Comparison of ENCODE assay signal across 8 cellular contexts in genomic region chr3:102179321-102180290, GRCh38.
A peak's percentile ranks its signal among the peaks of the same experiment; 100 is the strongest.
DNase-seq lines count a peak whose midpoint lies in the region; ATAC-seq, FAIRE-seq and TF ChIP-seq lines count a peak whose summit lies in the region.

No MANE protein-coding gene starts in this region.

- no peak for TF ChIP-seq CTCF in GM13976 (IDR thresholded peaks at IDR 0.05; ENCODE audit: borderline replicate concordance, control extremely low read depth, extremely low read depth, insufficient read depth, missing control alignments)
- TF ChIP-seq CTCF in pancreas (IDR thresholded peaks at IDR 0.05) = no peak

- no peaks in the 10 kb centered on the region for H3K27me3 ChIP-seq in pancreas

- no peaks in the 10 kb centered on the region for H3K9me3 ChIP-seq in pancreas

- peak overlapping the region; percentile 9 to 80 (median 66) for H3K27ac ChIP-seq in pancreas

- DNase-seq in GM13976 (ENCODE audit: low spot score) (peak; percentile 22), pancreas (no peak), NCI-H510A treated with DMSO at 0.1 percent for 48 hours (lab: John Stamatoyannopoulos, UW) (no peak), cerebellar nuclear complex (lab: John Stamatoyannopoulos, UW) (no peak)
- DNase-seq in activated T-helper 2 cell treated with anti-CD3 and anti-CD28 coated beads, Interferon-gamma antibody, Interleukin-2, Interleukin-4, amounts not matched to agents 10 μg/mL and 5 μg/mL and 100 μg/mL, durations not matched to agents 14 hours and 24 hours and 36 hours (ENCODE audit: low spot score) = no peak

- H3K4me3 Mint-ChIP-seq in activated T-helper 2 cell treated with anti-CD3 and anti-CD28 coated beads, Interferon-gamma antibody, Interleukin-2, Interleukin-4, amounts not matched to agents 10 μg/mL and 5 μg/mL and 100 μg/mL, durations not matched to agents 14 hours and 24 hours and 36 hours (ENCODE audit: low read depth) = peak overlapping the region; percentile 10
- no peak overlapping the region for H3K4me3 Mint-ChIP-seq in activated T-helper 17 cell treated with anti-CD3 and anti-CD28 coated beads, Interleukin-2, amount 50 U/mL, for 72 hours

- H3K4me3 ChIP-seq in pancreas = peak overlapping the region in 1 of 4 donors; percentile 10

- peak; percentile 29 for FAIRE-seq in pancreas (lab: Jason Lieb, UNC)

- no peak overlapping the region for H3K27ac Mint-ChIP-seq in activated T-helper 2 cell treated with anti-CD3 and anti-CD28 coated beads, Interferon-gamma antibody, Interleukin-2, Interleukin-4, amounts not matched to agents 10 μg/mL and 5 μg/mL and 100 μg/mL, durations not matched to agents 14 hours and 24 hours and 36 hours
- H3K27ac Mint-ChIP-seq in activated T-helper 17 cell treated with anti-CD3 and anti-CD28 coated beads, Interleukin-2, amount 50 U/mL, for 72 hours = no peak overlapping the region

- H3K4me1 ChIP-seq in pancreas = peaks cover 28 to 60% (median 50%) of the 10 kb centered on the region in 3 donors

- WGBS in pancreas, 2 donors = 15 to 22% methylated on average over 8 of the region's 8 CpGs

- in situ Hi-C loops in GM13976 (cut with MboI; ENCODE audit: low sequenced_read_pairs, unreplicated experiment) = no loop called here

- intact Hi-C loops in activated T-helper 2 cell treated with anti-CD3 and anti-CD28 coated beads, Interferon-gamma antibody, Interleukin-2, Interleukin-4, amounts not matched to agents 10 μg/mL and 5 μg/mL and 100 μg/mL, durations not matched to agents 14 hours and 24 hours and 36 hours (cut with micrococcal nuclease) = no loop called here
- intact Hi-C loops in pancreas (cut with DNase I) = loop anchor here in 1 of 3 donors (10.0 kb wide), 1 partner anchor 325 kb away; no protein-coding TSS in a partner anchor

- H3K4me1 Mint-ChIP-seq in activated T-helper 2 cell treated with anti-CD3 and anti-CD28 coated beads, Interferon-gamma antibody, Interleukin-2, Interleukin-4, amounts not matched to agents 10 μg/mL and 5 μg/mL and 100 μg/mL, durations not matched to agents 14 hours and 24 hours and 36 hours (ENCODE audit: low read depth) = peaks cover 3% of the 10 kb centered on the region
- no peaks in the 10 kb centered on the region for H3K4me1 Mint-ChIP-seq in activated T-helper 17 cell treated with anti-CD3 and anti-CD28 coated beads, Interleukin-2, amount 50 U/mL, for 72 hours

- no peaks in the 10 kb centered on the region for H3K36me3 ChIP-seq in pancreas

- H3K9me3 Mint-ChIP-seq in activated T-helper 2 cell treated with anti-CD3 and anti-CD28 coated beads, Interferon-gamma antibody, Interleukin-2, Interleukin-4, amounts not matched to agents 10 μg/mL and 5 μg/mL and 100 μg/mL, durations not matched to agents 14 hours and 24 hours and 36 hours = no peaks in the 10 kb centered on the region
- H3K9me3 Mint-ChIP-seq in activated T-helper 17 cell treated with anti-CD3 and anti-CD28 coated beads, Interleukin-2, amount 50 U/mL, for 72 hours = no peaks in the 10 kb centered on the region

- H3K27me3 Mint-ChIP-seq in activated T-helper 2 cell treated with anti-CD3 and anti-CD28 coated beads, Interferon-gamma antibody, Interleukin-2, Interleukin-4, amounts not matched to agents 10 μg/mL and 5 μg/mL and 100 μg/mL, durations not matched to agents 14 hours and 24 hours and 36 hours (ENCODE audit: low read depth) = peaks cover 1% of the 10 kb centered on the region
- H3K27me3 Mint-ChIP-seq in activated T-helper 17 cell treated with anti-CD3 and anti-CD28 coated beads, Interleukin-2, amount 50 U/mL, for 72 hours = no peaks in the 10 kb centered on the region

- no peaks in the 10 kb centered on the region for H3K36me3 Mint-ChIP-seq in activated T-helper 2 cell treated with anti-CD3 and anti-CD28 coated beads, Interferon-gamma antibody, Interleukin-2, Interleukin-4, amounts not matched to agents 10 μg/mL and 5 μg/mL and 100 μg/mL, durations not matched to agents 14 hours and 24 hours and 36 hours (ENCODE audit: low read depth)
- H3K36me3 Mint-ChIP-seq in activated T-helper 17 cell treated with anti-CD3 and anti-CD28 coated beads, Interleukin-2, amount 50 U/mL, for 72 hours (ENCODE audit: low read depth) = no peaks in the 10 kb centered on the region

- peak; percentile 46 for ATAC-seq in HG02763 (IDR thresholded peaks at IDR 0.05; ENCODE audit: unreplicated experiment)
- no peak for ATAC-seq in pancreas
- ATAC-seq in activated T-helper 17 cell treated with anti-CD3 and anti-CD28 coated beads, Interleukin-2, amount 50 U/mL, for 72 hours (replicated peaks) = no peak
- no peak for ATAC-seq in HG03045 (IDR thresholded peaks at IDR 0.05; ENCODE audit: unreplicated experiment)
